ENCODE assay signal across 1 cellular context in the genomic region with DNA sequence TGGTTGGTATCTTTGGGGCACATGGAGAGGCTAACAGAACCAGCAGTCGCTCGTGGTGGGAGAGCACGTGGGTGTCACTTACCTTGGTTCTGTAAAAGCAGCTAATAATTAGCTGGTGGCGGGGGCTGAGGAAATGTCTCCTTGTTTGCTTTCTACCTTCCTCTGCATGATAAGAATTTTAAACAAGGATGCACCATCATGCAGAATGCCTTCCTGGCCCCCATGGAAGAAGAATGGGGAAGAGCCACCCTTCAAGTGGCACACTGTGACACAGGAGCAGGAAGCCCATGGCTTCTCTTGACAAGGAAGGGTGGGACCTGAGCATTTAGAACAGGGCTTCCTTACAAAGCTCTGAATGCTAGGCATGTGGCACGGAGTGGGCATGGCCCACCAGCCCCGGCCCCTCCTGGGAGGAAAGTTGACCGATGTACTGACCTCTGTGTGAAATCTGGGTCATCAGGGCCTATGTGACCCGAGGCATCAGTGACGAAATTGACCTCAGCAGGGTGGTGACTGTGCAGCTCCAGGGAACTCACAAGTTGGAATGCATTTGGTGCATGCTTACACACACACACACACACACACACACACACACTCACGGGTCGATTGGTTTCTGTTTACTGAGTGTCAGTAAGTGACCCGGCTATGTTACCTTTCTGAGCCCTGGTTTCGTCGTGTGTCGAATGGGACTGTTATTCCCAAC.
A peak's percentile ranks its signal among the peaks of the same experiment; 100 is the strongest.
TF ChIP-seq lines count a peak whose summit lies in the region.

No MANE protein-coding gene starts in this region.

TF ChIP-seq in HepG2, 621 proteins besides CTCF, POLR2A, EP300 and RAD21 (continued from another document and continues in another):
- TF ChIP-seq, protein P1, sequence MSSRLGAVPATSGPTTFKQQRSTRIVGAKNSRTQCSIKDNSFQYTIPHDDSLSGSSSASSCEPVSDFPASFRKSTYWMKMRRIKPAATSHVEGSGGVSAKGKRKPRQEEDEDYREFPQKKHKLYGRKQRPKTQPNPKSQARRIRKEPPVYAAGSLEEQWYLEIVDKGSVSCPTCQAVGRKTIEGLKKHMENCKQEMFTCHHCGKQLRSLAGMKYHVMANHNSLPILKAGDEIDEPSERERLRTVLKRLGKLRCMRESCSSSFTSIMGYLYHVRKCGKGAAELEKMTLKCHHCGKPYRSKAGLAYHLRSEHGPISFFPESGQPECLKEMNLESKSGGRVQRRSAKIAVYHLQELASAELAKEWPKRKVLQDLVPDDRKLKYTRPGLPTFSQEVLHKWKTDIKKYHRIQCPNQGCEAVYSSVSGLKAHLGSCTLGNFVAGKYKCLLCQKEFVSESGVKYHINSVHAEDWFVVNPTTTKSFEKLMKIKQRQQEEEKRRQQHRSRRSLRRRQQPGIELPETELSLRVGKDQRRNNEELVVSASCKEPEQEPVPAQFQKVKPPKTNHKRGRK (CRISPR knock-in tag; IDR thresholded peaks at IDR 0.05): no peak
- TF ChIP-seq ZNF451 (CRISPR knock-in tag; IDR thresholded peaks at IDR 0.05): no peak
- TF ChIP-seq POGZ (CRISPR knock-in tag; IDR thresholded peaks at IDR 0.05): peak; percentile 82
- peak; percentile 37 for TF ChIP-seq ZFP91 (CRISPR knock-in tag; IDR thresholded peaks at IDR 0.05; ENCODE audit: borderline replicate concordance)
- no peak for TF ChIP-seq BRD4 (CRISPR knock-in tag; IDR thresholded peaks at IDR 0.05)
- no peak for TF ChIP-seq SNAPC2 (CRISPR knock-in tag; IDR thresholded peaks at IDR 0.05)
- no peak for TF ChIP-seq ZNF513 (CRISPR knock-in tag; conservative IDR thresholded peaks at IDR 0.05)
- no peak for TF ChIP-seq ZBTB3 (CRISPR knock-in tag; IDR thresholded peaks at IDR 0.05; ENCODE audit: borderline replicate concordance, low read depth)
- TF ChIP-seq ZNF547 (CRISPR knock-in tag; IDR thresholded peaks at IDR 0.05): peak; percentile 28; the same call in 1 of the 2 replicates
- TF ChIP-seq, protein P2, sequence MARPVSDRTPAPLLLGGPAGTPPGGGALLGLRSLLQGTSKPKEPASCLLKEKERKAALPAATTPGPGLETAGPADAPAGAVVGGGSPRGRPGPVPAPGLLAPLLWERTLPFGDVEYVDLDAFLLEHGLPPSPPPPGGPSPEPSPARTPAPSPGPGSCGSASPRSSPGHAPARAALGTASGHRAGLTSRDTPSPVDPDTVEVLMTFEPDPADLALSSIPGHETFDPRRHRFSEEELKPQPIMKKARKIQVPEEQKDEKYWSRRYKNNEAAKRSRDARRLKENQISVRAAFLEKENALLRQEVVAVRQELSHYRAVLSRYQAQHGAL (CRISPR knock-in tag; IDR thresholded peaks at IDR 0.05; ENCODE audit: not compliant biosample characterization): no peak
- no peak for TF ChIP-seq SIN3A (IDR thresholded peaks at IDR 0.05; ENCODE audit: borderline replicate concordance, low read depth, low read length)
- no peak for TF ChIP-seq ATAD3A (CRISPR knock-in tag; IDR thresholded peaks at IDR 0.05)
- TF ChIP-seq AHR (CRISPR knock-in tag; IDR thresholded peaks at IDR 0.05): no peak
- TF ChIP-seq ZNF619 (CRISPR knock-in tag; IDR thresholded peaks at IDR 0.05): no peak
- no peak for TF ChIP-seq REXO4 (CRISPR knock-in tag; IDR thresholded peaks at IDR 0.05; ENCODE audit: borderline replicate concordance)
- TF ChIP-seq SATB2 (CRISPR knock-in tag; IDR thresholded peaks at IDR 0.05): no peak
- TF ChIP-seq GZF1 (CRISPR knock-in tag; IDR thresholded peaks at IDR 0.05): no peak
- TF ChIP-seq HCFC1 (IDR thresholded peaks at IDR 0.05; ENCODE audit: low read depth, low read length): no peak
- no peak for TF ChIP-seq AKNA (CRISPR knock-in tag; IDR thresholded peaks at IDR 0.05; ENCODE audit: borderline replicate concordance)
- TF ChIP-seq ZNF224 (CRISPR knock-in tag; IDR thresholded peaks at IDR 0.05): no peak
- TF ChIP-seq NONO (IDR thresholded peaks at IDR 0.05): no peak
- no peak; the same call in 1 of the 2 replicates for TF ChIP-seq NONO (CRISPR knock-in tag; conservative IDR thresholded peaks at IDR 0.05)
- TF ChIP-seq PHF21A (CRISPR knock-in tag; IDR thresholded peaks at IDR 0.05): peak; percentile 81
- TF ChIP-seq ATF5 (CRISPR knock-in tag; IDR thresholded peaks at IDR 0.05; ENCODE audit: low read depth): no peak
- peak; percentile 66 for TF ChIP-seq GATAD2A (CRISPR knock-in tag; IDR thresholded peaks at IDR 0.05)
- TF ChIP-seq, protein P3, sequence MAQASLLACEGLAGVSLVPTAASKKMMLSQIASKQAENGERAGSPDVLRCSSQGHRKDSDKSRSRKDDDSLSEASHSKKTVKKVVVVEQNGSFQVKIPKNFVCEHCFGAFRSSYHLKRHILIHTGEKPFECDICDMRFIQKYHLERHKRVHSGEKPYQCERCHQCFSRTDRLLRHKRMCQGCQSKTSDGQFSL (CRISPR knock-in tag; IDR thresholded peaks at IDR 0.05): no peak
- no peak for TF ChIP-seq ZNF879 (CRISPR knock-in tag; IDR thresholded peaks at IDR 0.05)
- TF ChIP-seq, protein P4, sequence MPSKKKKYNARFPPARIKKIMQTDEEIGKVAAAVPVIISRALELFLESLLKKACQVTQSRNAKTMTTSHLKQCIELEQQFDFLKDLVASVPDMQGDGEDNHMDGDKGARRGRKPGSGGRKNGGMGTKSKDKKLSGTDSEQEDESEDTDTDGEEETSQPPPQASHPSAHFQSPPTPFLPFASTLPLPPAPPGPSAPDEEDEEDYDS (CRISPR knock-in tag; IDR thresholded peaks at IDR 0.05): no peak
- TF ChIP-seq CEBPB (IDR thresholded peaks at IDR 0.05; ENCODE audit: borderline replicate concordance, low read depth, low read length): peak; percentile 66; the same call in 1 of the 2 replicates
- TF ChIP-seq ADNP (CRISPR knock-in tag; IDR thresholded peaks at IDR 0.05): no peak
- no peak for TF ChIP-seq ZNF33B (CRISPR knock-in tag; IDR thresholded peaks at IDR 0.05)
- TF ChIP-seq PRPF4 (IDR thresholded peaks at IDR 0.05; ENCODE audit: low read depth, low read length, poor library complexity, severe bottlenecking): no peak
- no peak for TF ChIP-seq ZFP36 (IDR thresholded peaks at IDR 0.05; ENCODE audit: borderline replicate concordance, low read depth, low read length, partially characterized antibody)
- TF ChIP-seq ZNF326 (CRISPR knock-in tag; IDR thresholded peaks at IDR 0.05; ENCODE audit: borderline replicate concordance): no peak
- no peak for TF ChIP-seq ZNF260 (CRISPR knock-in tag; IDR thresholded peaks at IDR 0.05; ENCODE audit: borderline replicate concordance, low read depth)
- no peak for TF ChIP-seq MLXIP (CRISPR knock-in tag; IDR thresholded peaks at IDR 0.05; ENCODE audit: borderline replicate concordance)
- TF ChIP-seq JARID2 (CRISPR knock-in tag; IDR thresholded peaks at IDR 0.05; ENCODE audit: insufficient replicate concordance): no peak
- no peak for TF ChIP-seq YEATS2 (CRISPR knock-in tag; IDR thresholded peaks at IDR 0.05; ENCODE audit: borderline replicate concordance)
- no peak for TF ChIP-seq FOXK2 (IDR thresholded peaks at IDR 0.05)
- no peak for TF ChIP-seq ZNF562 (CRISPR knock-in tag; IDR thresholded peaks at IDR 0.05; ENCODE audit: borderline replicate concordance)
- TF ChIP-seq SMC3 (IDR thresholded peaks at IDR 0.05; ENCODE audit: low read length): peak; percentile 28; the same call in 1 of the 2 replicates
- no peak for TF ChIP-seq HOXA5 (CRISPR knock-in tag; IDR thresholded peaks at IDR 0.05)
- no peak for TF ChIP-seq MAF1 (CRISPR knock-in tag; IDR thresholded peaks at IDR 0.05; ENCODE audit: borderline replicate concordance)
- TF ChIP-seq SMARCE1 (IDR thresholded peaks at IDR 0.05; ENCODE audit: borderline replicate concordance): no peak
- no peak for TF ChIP-seq DR1 (CRISPR knock-in tag; IDR thresholded peaks at IDR 0.05)
- TF ChIP-seq ZMYM4 (CRISPR knock-in tag; IDR thresholded peaks at IDR 0.05): peak; percentile 89
- TF ChIP-seq NFRKB (IDR thresholded peaks at IDR 0.05): no peak
- no peak; the same call in 1 of the 2 replicates for TF ChIP-seq ZNF331 (CRISPR knock-in tag; IDR thresholded peaks at IDR 0.05)
- TF ChIP-seq, protein P5, sequence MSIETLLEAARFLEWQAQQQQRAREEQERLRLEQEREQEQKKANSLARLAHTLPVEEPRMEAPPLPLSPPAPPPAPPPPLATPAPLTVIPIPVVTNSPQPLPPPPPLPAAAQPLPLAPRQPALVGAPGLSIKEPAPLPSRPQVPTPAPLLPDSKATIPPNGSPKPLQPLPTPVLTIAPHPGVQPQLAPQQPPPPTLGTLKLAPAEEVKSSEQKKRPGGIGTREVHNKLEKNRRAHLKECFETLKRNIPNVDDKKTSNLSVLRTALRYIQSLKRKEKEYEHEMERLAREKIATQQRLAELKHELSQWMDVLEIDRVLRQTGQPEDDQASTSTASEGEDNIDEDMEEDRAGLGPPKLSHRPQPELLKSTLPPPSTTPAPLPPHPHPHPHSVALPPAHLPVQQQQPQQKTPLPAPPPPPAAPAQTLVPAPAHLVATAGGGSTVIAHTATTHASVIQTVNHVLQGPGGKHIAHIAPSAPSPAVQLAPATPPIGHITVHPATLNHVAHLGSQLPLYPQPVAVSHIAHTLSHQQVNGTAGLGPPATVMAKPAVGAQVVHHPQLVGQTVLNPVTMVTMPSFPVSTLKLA (IDR thresholded peaks at IDR 0.05): peak; percentile 58
- no peak; the same call in 1 of the 2 replicates for TF ChIP-seq MYC (CRISPR knock-in tag; IDR thresholded peaks at IDR 0.05; ENCODE audit: borderline replicate concordance)
